Comparison of ENCODE assay signal across 10 cellular contexts in genomic region chr9:33820231-33820745, GRCh38. TPM values are rescaled to one million over a fixed set of nuclear protein-coding genes. Genes with fewer than 3 reads are reported as not detected.
DNase-seq lines count a peak whose midpoint lies in the region; ATAC-seq and TF ChIP-seq lines count a peak whose summit lies in the region.
"Had no signal": no experiment of that assay in that cellular context is flagged by ENCODE, and none has a peak within 500 bp of the region (broad histone marks: within the 10 kb centered on the region; RNA-seq: fewer than 3 reads in every experiment).

No MANE protein-coding gene starts in this region.

- H3K4me2 ChIP-seq in SU-DHL-6 (ENCODE audit: low read depth, low read length, poor library complexity, severe bottlenecking) (peak overlapping the region; percentile 83), fibroblast of lung (ENCODE audit: extremely low read depth, insufficient read depth, low read length) (peak overlapping the region; percentile 79)

- H2AFZ ChIP-seq in SU-DHL-6 (ENCODE audit: low read depth, low read length, severe bottlenecking) = no peak overlapping the region
- no peak overlapping the region for H2AFZ ChIP-seq in fibroblast of lung (ENCODE audit: low read length)

- TF ChIP-seq CTCF in SU-DHL-6 (IDR thresholded peaks at IDR 0.05; ENCODE audit: insufficient read depth, low read length, poor library complexity, severe bottlenecking) (no peak), fibroblast of lung (conservative IDR thresholded peaks at IDR 0.05 in 1 of 2, IDR thresholded peaks at IDR 0.05 in 1 of 2; ENCODE audit: low read depth in 1 of 2, low read length in 2 of 2) (no peak), retinal pigment epithelial cell (conservative IDR thresholded peaks at IDR 0.05; ENCODE audit: low read depth, low read length) (no peak), GM13977 (IDR thresholded peaks at IDR 0.05; ENCODE audit: extremely low read depth, insufficient read depth, missing control alignments) (no peak)

- DNase-seq in fibroblast of lung (ENCODE audit: low read depth in 2 of 2) (no peak), retinal pigment epithelial cell (ENCODE audit: low read depth) (no peak), GM13977 (ENCODE audit: low spot score) (no peak)
- DNase-seq: NCI-H2029 had no signal

- H3K4me3 ChIP-seq in GM08714 (ENCODE audit: low read length) (peak overlapping the region; percentile 94; the same call in 1 of the 2 replicates), SU-DHL-6 (ENCODE audit: insufficient read depth, low read length, poor library complexity, severe bottlenecking) (peak overlapping the region; percentile 95), fibroblast of lung (replicated peaks in 1 of 4; ENCODE audit: control extremely low read depth in 1 of 4, insufficient read depth in 1 of 4, low read depth in 3 of 4, low read length in 4 of 4) (peak overlapping the region in 3 of 4 experiments; percentile 35 to 100 (median 72)), retinal pigment epithelial cell (ENCODE audit: low read length) (peak overlapping the region; percentile 2)
- H3K4me3 ChIP-seq: right atrium auricular region had no signal

- H3K27me3 ChIP-seq in SU-DHL-6 (ENCODE audit: low read length) (no peaks in the 10 kb centered on the region), fibroblast of lung (ENCODE audit: control insufficient read depth, insufficient read depth, low read length) (no peaks in the 10 kb centered on the region)
- H3K27me3 ChIP-seq: right atrium auricular region had no signal

- H3K9me2 ChIP-seq in SU-DHL-6 (replicated peaks; ENCODE audit: insufficient read depth, low read length) = no peaks in the 10 kb centered on the region

- ATAC-seq in GM21723 (IDR thresholded peaks at IDR 0.05; ENCODE audit: unreplicated experiment) (no peak), GM19455 (IDR thresholded peaks at IDR 0.05; ENCODE audit: unreplicated experiment) (no peak), GM19463 (IDR thresholded peaks at IDR 0.05; ENCODE audit: unreplicated experiment) (no peak)

- H3K9me3 ChIP-seq in SU-DHL-6 (ENCODE audit: insufficient read depth, low read length) = no peaks in the 10 kb centered on the region
- no peaks in the 10 kb centered on the region for H3K9me3 ChIP-seq in fibroblast of lung (ENCODE audit: control insufficient read depth, insufficient read depth, low read depth, low read length)
- H3K9me3 ChIP-seq: right atrium auricular region had no signal

- H3K4me1 ChIP-seq in fibroblast of lung (ENCODE audit: control insufficient read depth, extremely low read depth, insufficient read depth, low read length) = peaks cover 3% of the 10 kb centered on the region

- H3K36me3 ChIP-seq in SU-DHL-6 (ENCODE audit: low read length) (peaks cover 13% of the 10 kb centered on the region), fibroblast of lung (ENCODE audit: control insufficient read depth, insufficient read depth, low read length) (no peaks in the 10 kb centered on the region)
- H3K36me3 ChIP-seq: right atrium auricular region had no signal

- H3K27ac ChIP-seq in SU-DHL-6 (ENCODE audit: low read depth, low read length) = peak overlapping the region; percentile 88
- H3K27ac ChIP-seq in fibroblast of lung (ENCODE audit: insufficient read depth, low read length) = no peak overlapping the region

- peaks cover 89% of the 10 kb centered on the region for H3K79me2 ChIP-seq in SU-DHL-6 (ENCODE audit: insufficient read depth, low read length)
- peaks cover 79% of the 10 kb centered on the region for H3K79me2 ChIP-seq in fibroblast of lung (ENCODE audit: control insufficient read depth, insufficient read depth, low read length)

- H3K9ac ChIP-seq in SU-DHL-6 (ENCODE audit: low read length) (peak overlapping the region; percentile 84), fibroblast of lung (ENCODE audit: insufficient read depth, low read length) (no peak overlapping the region)

- H4K20me1 ChIP-seq in SU-DHL-6 (ENCODE audit: low read depth, low read length) = no peaks in the 10 kb centered on the region
- H4K20me1 ChIP-seq in fibroblast of lung (ENCODE audit: control insufficient read depth, extremely low read depth, insufficient read depth, low read length) = peaks cover 5% of the 10 kb centered on the region

- peaks cover 54% of the 10 kb centered on the region for H3F3A ChIP-seq in SU-DHL-6 (ENCODE audit: insufficient read depth)

- in situ Hi-C loops in GM13977 (cut with MboI; ENCODE audit: low pct_unique_long_range_greater_than_20kb, low sequenced_read_pairs, unreplicated experiment) = no loop called here

RNA-seq across cellular contexts. Expression of gene UBE2R2, which starts 3.3 kb away (rescaled TPM):
- 16.7 and 23.9 TPM in 2 replicates for total RNA-seq in fibroblast of lung
- polyA plus RNA-seq in fibroblast of lung = 52.5 and 57.1 TPM in 2 replicates
- polyA plus RNA-seq in fibroblast of lung (2012) = 44.7 and 50.8 TPM in 2 replicates
- polyA minus RNA-seq in fibroblast of lung (ENCODE audit: low replicate concordance) = 15.1 and 24.3 TPM in 2 replicates

RNA-seq across cellular contexts. Expression of gene PRSS3, which starts 24.9 kb away (rescaled TPM):
- 0.26 and 0.33 TPM in 2 replicates for total RNA-seq in fibroblast of lung
- polyA plus RNA-seq in fibroblast of lung = 2.9 and 11.4 TPM in 2 replicates
- polyA plus RNA-seq in fibroblast of lung (2012) = 6.5 and 29.3 TPM in 2 replicates
- 10.3 and 41.5 TPM in 2 replicates for polyA minus RNA-seq in fibroblast of lung (ENCODE audit: low replicate concordance)

Comparison
In these comparisons a context has a peak if more than half of its experiments do, and no peak if none do; other contexts are left out.
1. H3K4me3 ChIP-seq: peak in every context shown above with its lines; median percentile 95 in SU-DHL-6; 94 in GM08714; 72 in fibroblast of lung; 2 in retinal pigment epithelial cell.